In the genomic region with DNA sequence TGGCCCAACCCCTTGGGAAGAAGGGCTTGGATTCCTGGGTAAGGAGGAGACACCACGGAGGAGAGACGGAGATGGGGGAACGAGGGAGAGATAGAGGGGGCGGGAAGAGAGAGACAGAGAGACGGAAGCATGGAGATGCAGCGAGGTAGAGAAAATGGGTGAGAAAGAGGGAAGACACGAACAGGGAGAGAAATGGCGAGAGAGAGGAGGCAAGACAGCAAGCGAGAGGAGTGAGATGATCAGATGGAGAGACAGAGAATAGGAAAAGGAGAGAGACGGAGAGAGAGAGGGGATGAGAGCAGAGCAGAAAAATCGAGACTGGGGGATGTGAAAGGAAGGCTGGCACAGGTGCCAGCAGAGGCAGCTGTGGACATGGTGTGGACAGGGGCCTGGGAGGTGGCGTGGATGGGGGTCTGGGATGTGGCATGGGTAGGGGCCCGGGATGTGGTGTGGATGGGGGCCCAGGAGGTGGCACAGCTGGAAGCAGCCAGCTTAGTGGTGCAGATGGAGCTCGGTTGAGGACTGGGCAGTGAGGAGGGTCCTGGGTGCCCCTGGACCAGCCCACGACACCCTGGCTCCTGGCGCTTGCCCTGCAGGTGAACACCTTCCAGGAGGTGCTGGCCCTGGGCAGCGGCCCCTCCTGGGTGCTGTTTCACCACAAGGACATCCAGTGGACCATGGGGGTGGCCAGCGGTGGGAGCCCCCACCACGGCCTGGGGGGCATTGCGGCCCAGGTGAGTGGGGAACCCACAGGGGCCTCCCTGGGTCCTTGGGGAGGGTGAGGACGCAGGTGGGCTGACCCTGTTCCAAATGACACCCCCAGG, we compare ENCODE assay signal across 27 cellular contexts. TPM values are rescaled to one million over a fixed set of nuclear protein-coding genes. Genes with fewer than 3 reads are reported as not detected.
A peak's percentile ranks its signal among the peaks of the same experiment; 100 is the strongest.
DNase-seq lines count a peak whose midpoint lies in the region; ATAC-seq, FAIRE-seq and TF ChIP-seq lines count a peak whose summit lies in the region.
"Had no signal": no experiment of that assay in that cellular context is flagged by ENCODE, and none has a peak within 500 bp of the region (broad histone marks: within the 10 kb centered on the region; RNA-seq: fewer than 3 reads in every experiment).

No MANE protein-coding gene starts in this region.

- peak; percentile 29 for ATAC-seq in stimulated activated naive CD8-positive, alpha-beta T cell treated with anti-CD3 and anti-CD28 coated beads, Interleukin-15, amount 100 ng/mL, for 72 hours
- no peak for ATAC-seq in stimulated activated naive CD8-positive, alpha-beta T cell treated with anti-CD3 and anti-CD28 coated beads, Interleukin-15, Interleukin-2, amounts not matched to agents 100 U/mL and 50 U/mL, for 24 hours
- ATAC-seq in K562 (no peak), naive B cell (ENCODE audit: low read depth in 2 of 2) (no peak), GM18873 (IDR thresholded peaks at IDR 0.05; ENCODE audit: low FRiP score, unreplicated experiment) (no peak)
- ATAC-seq in stimulated activated naive B cell treated with anti-CD40 and anti-IgM and Interleukin-4, amounts not matched to agents 10 μg/mL and 1 μg/mL and 100 μg/mL, for 72 hours (replicated peaks): no peak
- ATAC-seq: CD8-positive, alpha-beta T cell; Right ventricle myocardium inferior had no signal

- no peak for TF ChIP-seq RAD21 in K562 (CRISPR knock-in tag; conservative IDR thresholded peaks at IDR 0.05 in 1 of 2, IDR thresholded peaks at IDR 0.05 in 1 of 2)

- no peak for TF ChIP-seq POLR2A in K562 (conservative IDR thresholded peaks at IDR 0.05)

- peak overlapping the region in 1 of 2 donors; percentile 37 for H3K27ac Mint-ChIP-seq in stimulated activated naive CD8-positive, alpha-beta T cell treated with anti-CD3 and anti-CD28 coated beads, Interleukin-15, amount 100 ng/mL, for 72 hours
- peak overlapping the region in 3 of 6 donors; percentile 55 to 76 (median 71) for H3K27ac Mint-ChIP-seq in naive B cell
- H3K27ac Mint-ChIP-seq in stimulated activated naive B cell treated with anti-CD40 and anti-IgM and Interleukin-4, amounts not matched to agents 10 μg/mL and 1 μg/mL and 100 μg/mL, for 72 hours: peak overlapping the region; percentile 6
- H3K27ac Mint-ChIP-seq: CD8-positive, alpha-beta T cell had no signal

- no peaks in the 10 kb centered on the region for H3K9me3 Mint-ChIP-seq in stimulated activated naive CD8-positive, alpha-beta T cell treated with anti-CD3 and anti-CD28 coated beads, Interleukin-15, amount 100 ng/mL, for 72 hours
- H3K9me3 Mint-ChIP-seq in naive B cell: peaks cover 0 to 3% (median 0%) of the 10 kb centered on the region in 7 donors
- H3K9me3 Mint-ChIP-seq in stimulated activated naive B cell treated with anti-CD40 and anti-IgM and Interleukin-4, amounts not matched to agents 10 μg/mL and 1 μg/mL and 100 μg/mL, for 72 hours: peaks cover 0 to 2% of the 10 kb centered on the region in 2 donors

- no peak overlapping the region for H3K4me2 ChIP-seq in K562 (ENCODE audit: insufficient read depth, low read length)
- H3K4me2 ChIP-seq: KMS-11, PC-9 had no signal

- no peaks in the 10 kb centered on the region for H3K4me1 Mint-ChIP-seq in stimulated activated naive CD8-positive, alpha-beta T cell treated with anti-CD3 and anti-CD28 coated beads, Interleukin-15, amount 100 ng/mL, for 72 hours
- H3K4me1 Mint-ChIP-seq in naive B cell: peaks cover 41 to 46% (median 42%) of the 10 kb centered on the region in 3 donors
- peaks cover 25 to 38% of the 10 kb centered on the region in 2 donors for H3K4me1 Mint-ChIP-seq in stimulated activated naive B cell treated with anti-CD40 and anti-IgM and Interleukin-4, amounts not matched to agents 10 μg/mL and 1 μg/mL and 100 μg/mL, for 72 hours

- no peak overlapping the region for H3K4me3 Mint-ChIP-seq in stimulated activated naive CD8-positive, alpha-beta T cell treated with anti-CD3 and anti-CD28 coated beads, Interleukin-15, amount 100 ng/mL, for 72 hours
- H3K4me3 Mint-ChIP-seq in naive B cell: peak overlapping the region in 5 of 8 donors; percentile 2 to 54 (median 26)
- no peak overlapping the region for H3K4me3 Mint-ChIP-seq in stimulated activated naive B cell treated with anti-CD40 and anti-IgM and Interleukin-4, amounts not matched to agents 10 μg/mL and 1 μg/mL and 100 μg/mL, for 72 hours
- H3K4me3 Mint-ChIP-seq: CD8-positive, alpha-beta T cell had no signal

- H3K9me1 ChIP-seq in K562 (ENCODE audit: control insufficient read depth, insufficient read depth, low read length): no peaks in the 10 kb centered on the region

- H4K20me1 ChIP-seq in K562 (replicated peaks; ENCODE audit: control insufficient read depth, insufficient read depth, low read length): no peaks in the 10 kb centered on the region

- peaks cover 0 to 27% of the 10 kb centered on the region in 2 experiments; a peak in 2 of 5 replicates for H3K4me1 ChIP-seq in K562 (replicated peaks in 1 of 2; ENCODE audit: control insufficient read depth in 2 of 2, insufficient read depth in 2 of 2, low read length in 2 of 2)
- H3K4me1 ChIP-seq: Caco-2, SJSA1 had no signal

- H3K79me2 ChIP-seq in K562 (ENCODE audit: control insufficient read depth, insufficient read depth, low read length): no peaks in the 10 kb centered on the region

- peaks cover 0 to 5% of the 10 kb centered on the region in 2 donors for H3K36me3 Mint-ChIP-seq in naive B cell
- no peaks in the 10 kb centered on the region for H3K36me3 Mint-ChIP-seq in stimulated activated naive B cell treated with anti-CD40 and anti-IgM and Interleukin-4, amounts not matched to agents 10 μg/mL and 1 μg/mL and 100 μg/mL, for 72 hours
- H3K36me3 Mint-ChIP-seq: CD8-positive, alpha-beta T cell had no signal

- H3K27me3 ChIP-seq in K562 (ENCODE audit: control insufficient read depth in 2 of 2, insufficient read depth in 2 of 2, low read length in 2 of 2): peaks cover 37 to 69% of the 10 kb centered on the region in 2 experiments; a peak in 4 of 5 replicates
- H3K27me3 ChIP-seq: SJSA1 had no signal

- H3K36me3 ChIP-seq in K562 (ENCODE audit: control insufficient read depth, insufficient read depth, low read length): no peaks in the 10 kb centered on the region
- H3K36me3 ChIP-seq: SJSA1 had no signal

- DNase-seq in stimulated activated naive CD8-positive, alpha-beta T cell treated with anti-CD3 and anti-CD28 coated beads, Interleukin-15, amount 100 ng/mL, for 72 hours: no peak
- DNase-seq in stimulated activated naive CD8-positive, alpha-beta T cell treated with anti-CD3 and anti-CD28 coated beads, Interleukin-15, Interleukin-2, amounts not matched to agents 100 U/mL and 50 U/mL, for 24 hours: no peak
- DNase-seq in K562 (ENCODE audit: extremely low read depth in 1 of 4, low spot score in 3 of 4): no peak
- no peak for DNase-seq in naive B cell
- no peak for DNase-seq in stimulated activated naive B cell treated with anti-CD40 and anti-IgM and Interleukin-4, amounts not matched to agents 10 μg/mL and 1 μg/mL and 100 μg/mL, for 72 hours
- no peak for DNase-seq in amniotic stem cell (lab: John Stamatoyannopoulos, UW)
- no peak for DNase-seq in superior temporal gyrus (ENCODE audit: extremely low spot score)
- DNase-seq: Caco-2; CD8-positive, alpha-beta T cell; IMR-90; NCI-H1048; NCI-H1417; NCI-H1694; NCI-H2029 treated with DMSO at 0.1 percent for 48 hours; NCI-H526 treated with DMSO at 0.1 percent for 48 hours; PC-9 had no signal

- POLR2A ChIA-PET in K562 (lab: Yijun Ruan, JAX): no interaction called here

- WGBS in K562 (ENCODE audit: insufficient coverage, low coverage, missing lambda C conversion rate): 1% methylated on average over 8 of the region's 21 CpGs

- H3K9ac ChIP-seq in K562 (ENCODE audit: insufficient read depth in 1 of 2, low read depth in 2 of 2, low read length in 2 of 2): 0 out of 4 replicates have a peak overlapping the region, but pooled peaks of 1 of the 2 experiments have one; percentile 8
- H3K9ac ChIP-seq: KMS-11 had no signal

- TF ChIP-seq CTCF in K562 (IDR thresholded peaks at IDR 0.05 in 2 of 3, conservative IDR thresholded peaks at IDR 0.05 in 1 of 3; ENCODE audit: insufficient read depth in 2 of 3, low read depth in 1 of 3, low read length in 3 of 3): no peak

- FAIRE-seq in K562 (lab: Jason Lieb, UNC): no peak
- FAIRE-seq: A204.1, G401.6 had no signal

- TF ChIP-seq EP300 in K562 (IDR thresholded peaks at IDR 0.05; ENCODE audit: low read length): no peak

- BruUV-seq in K562 (replicated peaks; lab: Mats Ljungman, UMichigan): no TSS peak

- H2AFZ ChIP-seq in K562 (ENCODE audit: low read depth, low read length): no peak overlapping the region
- H2AFZ ChIP-seq: PC-9 had no signal

- H3K27ac ChIP-seq in K562 (ENCODE audit: extremely low read depth, low read depth, low read length): no peak overlapping the region
- H3K27ac ChIP-seq: C4-2B, KMS-11, PC-9, SJSA1 had no signal

- H3K4me3 ChIP-seq in K562: no peak overlapping the region
- H3K4me3 ChIP-seq: PC-9, SJSA1 had no signal

- no peaks in the 10 kb centered on the region; the same call in 1 of the 2 replicates for H3K9me3 ChIP-seq in K562 (replicated peaks; ENCODE audit: control insufficient read depth, insufficient read depth, low read depth, low read length)

- in situ Hi-C loops in K562 (cut with MboI): no loop called here

- intact Hi-C loops in K562 (cut with micrococcal nuclease): no loop called here

- CTCF ChIA-PET in K562 (lab: Yijun Ruan, JAX; ENCODE audit: low intra/inter-chr PET ratio): no interaction called here

- no peaks in the 10 kb centered on the region for H3K27me3 Mint-ChIP-seq in stimulated activated naive CD8-positive, alpha-beta T cell treated with anti-CD3 and anti-CD28 coated beads, Interleukin-15, amount 100 ng/mL, for 72 hours
- peaks cover 0 to 10% (median 3%) of the 10 kb centered on the region in 3 donors for H3K27me3 Mint-ChIP-seq in naive B cell
- H3K27me3 Mint-ChIP-seq in stimulated activated naive B cell treated with anti-CD40 and anti-IgM and Interleukin-4, amounts not matched to agents 10 μg/mL and 1 μg/mL and 100 μg/mL, for 72 hours: no peaks in the 10 kb centered on the region

RNA-seq across cellular contexts. Expression of gene HPN, which starts 33.9 kb away (rescaled TPM):
- 0.30 and 0.74 TPM in 2 replicates for total RNA-seq in K562 (2011; cell fraction: chromatin; rRNA removed; ENCODE audit: low replicate concordance)
- 0.26 and 0.67 TPM in 2 replicates for total RNA-seq in K562 (2011; cell fraction: nucleolus; rRNA removed)
- total RNA-seq in K562 (2011; cell fraction: nucleoplasm; rRNA removed): 0.59 and 0.99 TPM in 2 replicates
- total RNA-seq in K562 (2014; rRNA removed): not detected in 2 replicates
- not detected in 2 replicates for total RNA-seq in K562 (2014; rRNA removed; fragmentation: Illumina TruSeq; extraction: Trizol)
- 0.15 TPM in 1 of 2 replicates, not detected in the other for total RNA-seq in K562 (2015; rRNA removed; fragmentation: Illumina TruSeq; extraction: Trizol)
- total RNA-seq in K562 (2021): 0.20 and 0.36 TPM in 2 replicates
- polyA plus RNA-seq in K562 (2011; rRNA removed): 0.10 and 0.11 TPM in 2 replicates
- polyA plus RNA-seq in K562 (2011; cell fraction: cytosol; rRNA removed): 0.09 and 0.12 TPM in 2 replicates
- 0.63 and 1.3 TPM in 2 replicates for polyA plus RNA-seq in K562 (2011; cell fraction: nucleus; rRNA removed)
- 0.10 and 1.7 TPM in 2 replicates for polyA plus RNA-seq in K562 (2012)
- not detected in 2 replicates for polyA plus RNA-seq in K562 (2014; fragmentation: Illumina TruSeq; extraction: Trizol)
- not detected for polyA plus RNA-seq in K562 (2014; fragmentation: Nextera tagmentation; extraction: Ambion mirVana)
- polyA plus RNA-seq in K562 (2014; rRNA removed): not detected in 2 replicates
- not detected in 2 replicates for polyA minus RNA-seq in K562 (2011; rRNA and poly(A)+ RNA removed)
- polyA minus RNA-seq in K562 (2011; cell fraction: cytosol; rRNA and poly(A)+ RNA removed): not detected in 2 replicates
- polyA minus RNA-seq in K562 (2011; cell fraction: nucleus; rRNA and poly(A)+ RNA removed): 0.27 and 0.56 TPM in 2 replicates
- polyA plus RNA-seq in naive B cell (ENCODE audit: low read depth in 6 of 6): not detected
- total RNA-seq: CD8-positive, alpha-beta T cell; H4; IMR-90; NCI-H460; RPMI7951; SJSA1 had no signal
- polyA plus RNA-seq: AG04450, IMR-90 had no signal

RNA-seq across cellular contexts. Expression of gene FXYD3, which starts 40.2 kb away (rescaled TPM):
- total RNA-seq in K562 (2011; cell fraction: chromatin; rRNA removed; ENCODE audit: low replicate concordance): not detected in 2 replicates
- not detected in 2 replicates for total RNA-seq in K562 (2011; cell fraction: nucleolus; rRNA removed)
- not detected in 2 replicates for total RNA-seq in K562 (2011; cell fraction: nucleoplasm; rRNA removed)
- total RNA-seq in K562 (2014; rRNA removed): not detected in 2 replicates
- not detected in 2 replicates for total RNA-seq in K562 (2014; rRNA removed; fragmentation: Illumina TruSeq; extraction: Trizol)
- total RNA-seq in K562 (2015; rRNA removed; fragmentation: Illumina TruSeq; extraction: Trizol): not detected in 2 replicates
- total RNA-seq in K562 (2021): 0.24 and 0.60 TPM in 2 replicates
- not detected in 2 replicates for polyA plus RNA-seq in K562 (2011; rRNA removed)
- polyA plus RNA-seq in K562 (2011; cell fraction: cytosol; rRNA removed): not detected in 2 replicates
- polyA plus RNA-seq in K562 (2011; cell fraction: nucleus; rRNA removed): not detected in 2 replicates
- polyA plus RNA-seq in K562 (2012): 0.16 TPM in 1 of 2 replicates, not detected in the other
- not detected in 2 replicates for polyA plus RNA-seq in K562 (2014; fragmentation: Illumina TruSeq; extraction: Trizol)
- polyA plus RNA-seq in K562 (2014; fragmentation: Nextera tagmentation; extraction: Ambion mirVana): not detected
- not detected in 2 replicates for polyA plus RNA-seq in K562 (2014; rRNA removed)
- polyA minus RNA-seq in K562 (2011; rRNA and poly(A)+ RNA removed): not detected in 2 replicates
- not detected in 2 replicates for polyA minus RNA-seq in K562 (2011; cell fraction: cytosol; rRNA and poly(A)+ RNA removed)
- not detected in 2 replicates for polyA minus RNA-seq in K562 (2011; cell fraction: nucleus; rRNA and poly(A)+ RNA removed)
- polyA plus RNA-seq in naive B cell (ENCODE audit: low read depth in 6 of 6): not detected
- total RNA-seq: CD8-positive, alpha-beta T cell; H4; IMR-90; NCI-H460; SJSA1 had no signal
- polyA plus RNA-seq: AG04450, IMR-90 had no signal

RNA-seq across cellular contexts. Expression of gene SCN1B, which starts 45.1 kb away (rescaled TPM):
- 6.3 and 14.6 TPM in 2 replicates for total RNA-seq in K562 (2011; cell fraction: chromatin; rRNA removed; ENCODE audit: low replicate concordance)
- total RNA-seq in K562 (2011; cell fraction: nucleolus; rRNA removed): 7.7 and 7.9 TPM in 2 replicates
- total RNA-seq in K562 (2011; cell fraction: nucleoplasm; rRNA removed): 8.3 and 13.4 TPM in 2 replicates
- 0.91 and 1.6 TPM in 2 replicates for total RNA-seq in K562 (2014; rRNA removed)
- 0.51 and 0.80 TPM in 2 replicates for total RNA-seq in K562 (2014; rRNA removed; fragmentation: Illumina TruSeq; extraction: Trizol)
- 0.91 and 1.2 TPM in 2 replicates for total RNA-seq in K562 (2015; rRNA removed; fragmentation: Illumina TruSeq; extraction: Trizol)
- 1.8 TPM in 2 replicates for total RNA-seq in K562 (2021)
- 2.5 and 4.2 TPM in 2 replicates for polyA plus RNA-seq in K562 (2011; rRNA removed)
- polyA plus RNA-seq in K562 (2011; cell fraction: cytosol; rRNA removed): 2.3 and 2.6 TPM in 2 replicates
- 9.1 and 10.0 TPM in 2 replicates for polyA plus RNA-seq in K562 (2011; cell fraction: nucleus; rRNA removed)
- 1.4 and 3.7 TPM in 2 replicates for polyA plus RNA-seq in K562 (2012)
- polyA plus RNA-seq in K562 (2014; fragmentation: Illumina TruSeq; extraction: Trizol): 0.79 and 1.0 TPM in 2 replicates
- polyA plus RNA-seq in K562 (2014; fragmentation: Nextera tagmentation; extraction: Ambion mirVana): under 1 TPM; 0.03 to 0.06 TPM
- 1.2 and 2.1 TPM in 2 replicates for polyA plus RNA-seq in K562 (2014; rRNA removed)
- 1.1 and 2.6 TPM in 2 replicates for polyA minus RNA-seq in K562 (2011; rRNA and poly(A)+ RNA removed)
- 1.2 and 1.5 TPM in 2 replicates for polyA minus RNA-seq in K562 (2011; cell fraction: cytosol; rRNA and poly(A)+ RNA removed)
- 1.6 and 2.2 TPM in 2 replicates for polyA minus RNA-seq in K562 (2011; cell fraction: nucleus; rRNA and poly(A)+ RNA removed)
- polyA plus RNA-seq in naive B cell (ENCODE audit: low read depth in 6 of 6): under 1 TPM in 4 of 6 donors, not detected in 2; 0.06 to 0.36 (median 0.28) TPM

RNA-seq across cellular contexts. Expression of gene LGI4, which starts 59.4 kb away (rescaled TPM):
- total RNA-seq in K562 (2011; cell fraction: chromatin; rRNA removed; ENCODE audit: low replicate concordance): 1.9 TPM in 2 replicates
- total RNA-seq in K562 (2011; cell fraction: nucleolus; rRNA removed): 0.67 and 0.92 TPM in 2 replicates
- 0.88 and 0.92 TPM in 2 replicates for total RNA-seq in K562 (2011; cell fraction: nucleoplasm; rRNA removed)
- total RNA-seq in K562 (2014; rRNA removed) (0.14 TPM in 1 of 2 replicates, not detected in the other), K562 (2014; rRNA removed; fragmentation: Illumina TruSeq; extraction: Trizol) (not detected in 2 replicates), K562 (2015; rRNA removed; fragmentation: Illumina TruSeq; extraction: Trizol) (not detected in 2 replicates), K562 (2021) (0.24 TPM in 1 of 2 replicates, not detected in the other)
- polyA plus RNA-seq in K562 (2011; rRNA removed) (0.29 and 0.73 TPM in 2 replicates), K562 (2014; fragmentation: Illumina TruSeq; extraction: Trizol) (0.30 and 0.33 TPM in 2 replicates), K562 (2014; fragmentation: Nextera tagmentation; extraction: Ambion mirVana) (not detected), K562 (2014; rRNA removed) (0.21 and 1.1 TPM in 2 replicates), naive B cell (ENCODE audit: low read depth in 6 of 6) (not detected)
- polyA plus RNA-seq in K562 (2011; cell fraction: cytosol; rRNA removed): 0.16 and 0.37 TPM in 2 replicates
- 3.1 and 4.6 TPM in 2 replicates for polyA plus RNA-seq in K562 (2011; cell fraction: nucleus; rRNA removed)
- polyA plus RNA-seq in K562 (2012): 0.35 and 1.6 TPM in 2 replicates
- polyA minus RNA-seq in K562 (2011; rRNA and poly(A)+ RNA removed): not detected in 2 replicates
- not detected in 2 replicates for polyA minus RNA-seq in K562 (2011; cell fraction: cytosol; rRNA and poly(A)+ RNA removed)
- 0.54 TPM in 1 of 2 replicates, not detected in the other for polyA minus RNA-seq in K562 (2011; cell fraction: nucleus; rRNA and poly(A)+ RNA removed)
- total RNA-seq: H4, IMR-90, SJSA1 had no signal

Comparison
In these comparisons a context has a peak if more than half of its experiments do, and no peak if none do; other contexts are left out.
1. H3K4me3 Mint-ChIP-seq: peak in naive B cell (5 of 8); none in stimulated activated naive CD8-positive, alpha-beta T cell treated with anti-CD3 and anti-CD28 coated beads, Interleukin-15, amount 100 ng/mL, for 72 hours (0 of 2) and stimulated activated naive B cell treated with anti-CD40 and anti-IgM and Interleukin-4, amounts not matched to agents 10 μg/mL and 1 μg/mL and 100 μg/mL, for 72 hours (0 of 2).